Comparison of ENCODE assay signal across 8 cellular contexts in genomic region chr1:24635195-24635843, GRCh38. TPM values are rescaled to one million over a fixed set of nuclear protein-coding genes. Genes with fewer than 3 reads are reported as not detected.
A peak's percentile ranks its signal among the peaks of the same experiment; 100 is the strongest.
DNase-seq lines count a peak whose midpoint lies in the region; ATAC-seq, FAIRE-seq and TF ChIP-seq lines count a peak whose summit lies in the region.

No MANE protein-coding gene starts in this region.

- H3K36me3 ChIP-seq in Panc1 (ENCODE audit: control insufficient read depth, insufficient read depth, low read length): no peaks in the 10 kb centered on the region

- H3K36me3 Mint-ChIP-seq in T-helper 2 cell treated with Interferon-gamma antibody and Interleukin-4, amounts not matched to agents 5 μg/mL and 100 μg/mL, for 36 hours (ENCODE audit: low read depth): no peaks in the 10 kb centered on the region
- no peaks in the 10 kb centered on the region for H3K36me3 Mint-ChIP-seq in activated T-helper 1 cell treated with anti-CD3 and anti-CD28 coated beads, Interleukin-12 subunit alpha, Interleukin-12 subunit beta, Interleukin-2, Interleukin-4 antibody, amounts not matched to agents 30 ng/mL and 10 ng/mL and 1 ng/mL, durations not matched to agents 14 hours and 24 hours and 36 hours (ENCODE audit: low read depth)

- POLR2A ChIA-PET in Panc1 (lab: Charles Lee): no interaction called here

- TF ChIP-seq CTCF in Panc1 (IDR thresholded peaks at IDR 0.05): peak; percentile 73; the same call in 1 of the 2 replicates
- TF ChIP-seq CTCF in coronary artery (IDR thresholded peaks at IDR 0.05): peak; percentile 32

- FAIRE-seq in G401.6 (lab: Jason Lieb, UNC): peak; percentile 96

- no peaks in the 10 kb centered on the region for H3K9me3 ChIP-seq in Panc1 (ENCODE audit: control insufficient read depth, insufficient read depth, low read depth, low read length)

- H3K27me3 ChIP-seq in Panc1 (ENCODE audit: control insufficient read depth, insufficient read depth, low read length): no peaks in the 10 kb centered on the region

- DNase-seq in M059J (ENCODE audit: low read depth) (peak; percentile 74), Panc1 (ENCODE audit: low read depth, low spot score) (peak; percentile 58), coronary artery (ENCODE audit: low spot score) (no peak), lung microvascular endothelial cell (ENCODE audit: low read depth in 2 of 2) (peak; percentile 72 to 77)
- no peak for DNase-seq in T-helper 2 cell treated with Interferon-gamma antibody and Interleukin-4, amounts not matched to agents 5 μg/mL and 100 μg/mL, for 36 hours (ENCODE audit: low spot score)
- DNase-seq in activated T-helper 1 cell treated with anti-CD3 and anti-CD28 coated beads, Interleukin-12 subunit alpha, Interleukin-12 subunit beta, Interleukin-2, Interleukin-4 antibody, amounts not matched to agents 30 ng/mL and 10 ng/mL and 1 ng/mL, durations not matched to agents 14 hours and 24 hours and 36 hours (ENCODE audit: low spot score): no peak

- no peak overlapping the region for H3K27ac Mint-ChIP-seq in T-helper 2 cell treated with Interferon-gamma antibody and Interleukin-4, amounts not matched to agents 5 μg/mL and 100 μg/mL, for 36 hours
- no peak overlapping the region for H3K27ac Mint-ChIP-seq in activated T-helper 1 cell treated with anti-CD3 and anti-CD28 coated beads, Interleukin-12 subunit alpha, Interleukin-12 subunit beta, Interleukin-2, Interleukin-4 antibody, amounts not matched to agents 30 ng/mL and 10 ng/mL and 1 ng/mL, durations not matched to agents 14 hours and 24 hours and 36 hours

- H3K4me3 ChIP-seq in Panc1 (ENCODE audit: low read depth in 2 of 2, low read length in 2 of 2) (no peak overlapping the region), coronary artery (no peak overlapping the region)

- peaks cover 6% of the 10 kb centered on the region for H3K4me1 Mint-ChIP-seq in T-helper 2 cell treated with Interferon-gamma antibody and Interleukin-4, amounts not matched to agents 5 μg/mL and 100 μg/mL, for 36 hours (ENCODE audit: low read depth)
- H3K4me1 Mint-ChIP-seq in activated T-helper 1 cell treated with anti-CD3 and anti-CD28 coated beads, Interleukin-12 subunit alpha, Interleukin-12 subunit beta, Interleukin-2, Interleukin-4 antibody, amounts not matched to agents 30 ng/mL and 10 ng/mL and 1 ng/mL, durations not matched to agents 14 hours and 24 hours and 36 hours (ENCODE audit: low read depth): no peaks in the 10 kb centered on the region

- ATAC-seq in Panc1 (peak; percentile 90), GM19395 (IDR thresholded peaks at IDR 0.05; ENCODE audit: unreplicated experiment) (no peak)

- intact Hi-C loops in Panc1 (cut with micrococcal nuclease; ENCODE audit: unreplicated experiment): loop anchor here (5.0 to 10.0 kb wide), 3 partner anchors 38 to 221 kb away; partner anchors contain the start of genes NIPAL3 and STPG1
- intact Hi-C loops in activated T-helper 1 cell treated with anti-CD3 and anti-CD28 coated beads, Interleukin-12 subunit alpha, Interleukin-12 subunit beta, Interleukin-2, Interleukin-4 antibody, amounts not matched to agents 30 ng/mL and 10 ng/mL and 1 ng/mL, durations not matched to agents 14 hours and 24 hours and 36 hours (cut with micrococcal nuclease): loop anchor here (1.0 to 2.0 kb wide), 5 partner anchors 42 to 436 kb away; no protein-coding TSS in a partner anchor

- CTCF ChIA-PET in Panc1 (lab: Charles Lee): no interaction called here

- no peaks in the 10 kb centered on the region for H3K4me1 ChIP-seq in Panc1 (ENCODE audit: control insufficient read depth, insufficient read depth, low read length)

- peaks cover 26% of the 10 kb centered on the region for H3K27me3 Mint-ChIP-seq in T-helper 2 cell treated with Interferon-gamma antibody and Interleukin-4, amounts not matched to agents 5 μg/mL and 100 μg/mL, for 36 hours (ENCODE audit: low read depth)
- H3K27me3 Mint-ChIP-seq in activated T-helper 1 cell treated with anti-CD3 and anti-CD28 coated beads, Interleukin-12 subunit alpha, Interleukin-12 subunit beta, Interleukin-2, Interleukin-4 antibody, amounts not matched to agents 30 ng/mL and 10 ng/mL and 1 ng/mL, durations not matched to agents 14 hours and 24 hours and 36 hours (ENCODE audit: insufficient read depth): peaks cover 15% of the 10 kb centered on the region

- in situ Hi-C loops in Panc1 (cut with HindIII; ENCODE audit: low pct_unique_long_range_greater_than_20kb, low sequenced_read_pairs): loop anchor here (10.0 kb wide), 1 partner anchor 241 kb away; no protein-coding TSS in a partner anchor

- BruUV-seq in Panc1 (replicated peaks; lab: Mats Ljungman, UMichigan): no TSS peak

- H3K27ac ChIP-seq in Panc1 (ENCODE audit: low read length): no peak overlapping the region
- H3K27ac ChIP-seq in coronary artery: no peak overlapping the region

- no peak overlapping the region for H3K4me3 Mint-ChIP-seq in T-helper 2 cell treated with Interferon-gamma antibody and Interleukin-4, amounts not matched to agents 5 μg/mL and 100 μg/mL, for 36 hours
- no peak overlapping the region for H3K4me3 Mint-ChIP-seq in activated T-helper 1 cell treated with anti-CD3 and anti-CD28 coated beads, Interleukin-12 subunit alpha, Interleukin-12 subunit beta, Interleukin-2, Interleukin-4 antibody, amounts not matched to agents 30 ng/mL and 10 ng/mL and 1 ng/mL, durations not matched to agents 14 hours and 24 hours and 36 hours

- no peaks in the 10 kb centered on the region for H3K9me3 Mint-ChIP-seq in T-helper 2 cell treated with Interferon-gamma antibody and Interleukin-4, amounts not matched to agents 5 μg/mL and 100 μg/mL, for 36 hours
- no peaks in the 10 kb centered on the region for H3K9me3 Mint-ChIP-seq in activated T-helper 1 cell treated with anti-CD3 and anti-CD28 coated beads, Interleukin-12 subunit alpha, Interleukin-12 subunit beta, Interleukin-2, Interleukin-4 antibody, amounts not matched to agents 30 ng/mL and 10 ng/mL and 1 ng/mL, durations not matched to agents 14 hours and 24 hours and 36 hours

RNA-seq across cellular contexts. Expression of gene SRRM1, which starts 7.8 kb away (rescaled TPM):
- 29.3 and 47.6 TPM in 2 replicates for total RNA-seq in M059J (2014; rRNA removed; shearing (Covaris generic))
- total RNA-seq in Panc1 (2021; ENCODE audit: unreplicated experiment): 160 TPM
- polyA plus RNA-seq in Panc1 (2012; ENCODE audit: insufficient read length): 60.9 TPM
- total RNA-seq in lung microvascular endothelial cell: 13.7 and 18.1 TPM in 2 replicates
- 218 and 242 TPM in 2 replicates for total RNA-seq in activated T-helper 1 cell treated with anti-CD3 and anti-CD28 coated beads, Interleukin-12 subunit alpha, Interleukin-12 subunit beta, Interleukin-2, Interleukin-4 antibody, amounts not matched to agents 30 ng/mL and 10 ng/mL and 1 ng/mL, durations not matched to agents 14 hours and 24 hours and 36 hours

Comparison
In these comparisons a context has a peak if more than half of its experiments do, and no peak if none do; other contexts are left out.
1. DNase-seq: peak in M059J (single experiment), Panc1 (single experiment) and lung microvascular endothelial cell (2 of 2); none in coronary artery (single experiment), T-helper 2 cell treated with Interferon-gamma antibody and Interleukin-4, amounts not matched to agents 5 μg/mL and 100 μg/mL, for 36 hours (single experiment) and activated T-helper 1 cell treated with anti-CD3 and anti-CD28 coated beads, Interleukin-12 subunit alpha, Interleukin-12 subunit beta, Interleukin-2, Interleukin-4 antibody, amounts not matched to agents 30 ng/mL and 10 ng/mL and 1 ng/mL, durations not matched to agents 14 hours and 24 hours and 36 hours (single experiment).